In genomic region chr13:74134226-74134776, GRCh38 we compare ENCODE assay signal across 8 cellular contexts. TPM values are rescaled to one million over a fixed set of nuclear protein-coding genes. Genes with fewer than 3 reads are reported as not detected.
DNase-seq lines count a peak whose midpoint lies in the region; ATAC-seq and TF ChIP-seq lines count a peak whose summit lies in the region.

Gene KLF12 (minus strand): TSS chr13:74134404.

- in situ Hi-C loops in GM13976 (cut with MboI; ENCODE audit: low sequenced_read_pairs, unreplicated experiment), result no loop called here

- H3K27ac ChIP-seq in vagina, result peak within 1 kb of the TSS; percentile 90

- TF ChIP-seq POLR2A in vagina (IDR thresholded peaks at IDR 0.05), result no peak

- H3K9me3 ChIP-seq in adipocyte (ENCODE audit: control insufficient read depth, low read length) (no peaks in the 10 kb centered on the region), vagina (no peaks in the 10 kb centered on the region)

- H3K4me1 ChIP-seq in adipocyte (ENCODE audit: control insufficient read depth, insufficient read depth, low read length), result peaks cover 34% of the 10 kb centered on the region
- peaks cover 23% of the 10 kb centered on the region for H3K4me1 ChIP-seq in vagina

- H3K9ac ChIP-seq in adipocyte (ENCODE audit: low read length), result peak within 1 kb of the TSS; percentile 90

- H3K27me3 ChIP-seq in adipocyte (replicated peaks; ENCODE audit: control insufficient read depth, insufficient read depth, low read length) (no peaks in the 10 kb centered on the region), vagina (no peaks in the 10 kb centered on the region)

- TF ChIP-seq CTCF in GM13976 (IDR thresholded peaks at IDR 0.05; ENCODE audit: borderline replicate concordance, control extremely low read depth, extremely low read depth, insufficient read depth, missing control alignments), result no peak
- TF ChIP-seq CTCF in vagina (IDR thresholded peaks at IDR 0.05), result no peak

- DNase-seq in GM13976 (ENCODE audit: low spot score) (peak; percentile 93), NCI-H1417 (lab: John Stamatoyannopoulos, UW) (peak; percentile 97 to 98 (median 97)), T-helper 1 cell (peak; percentile 86 to 95 (median 92)), adipocyte (ENCODE audit: low read depth) (peak; percentile 97), left ventricle myocardium superior (peak; percentile 90), pulmonary artery endothelial cell (ENCODE audit: low read depth, low spot score) (peak; percentile 64), vagina (ENCODE audit: extremely low spot score in 2 of 2) (no peak)

- ATAC-seq in HG02678 (IDR thresholded peaks at IDR 0.05; ENCODE audit: unreplicated experiment), result peak; percentile 61
- peak; percentile 85 for ATAC-seq in left ventricle myocardium superior

- peak within 1 kb of the TSS; percentile 96 for H3K4me3 ChIP-seq in adipocyte (ENCODE audit: low read length)
- H3K4me3 ChIP-seq in vagina, result peak within 1 kb of the TSS; percentile 87 to 96

- intact Hi-C loops in left ventricle myocardium superior (cut with micrococcal nuclease), result loop anchor here (5.0 to 10.0 kb wide), 2 partner anchors 72 to 380 kb away; no protein-coding TSS in a partner anchor
- intact Hi-C loops in vagina (cut with DNase I), result loop anchor here (10.0 kb wide), 1 partner anchor 70 kb away; no protein-coding TSS in a partner anchor

- no peaks in the 10 kb centered on the region for H3K36me3 ChIP-seq in adipocyte (ENCODE audit: control insufficient read depth, insufficient read depth, low read length, severe bottlenecking)
- H3K36me3 ChIP-seq in vagina, result no peaks in the 10 kb centered on the region

RNA-seq across cellular contexts. Expression of gene KLF12, which starts in this region (rescaled TPM):
- 17.4 TPM for total RNA-seq in left ventricle myocardium superior
- 8.2 and 9.1 TPM in 2 replicates for total RNA-seq in pulmonary artery endothelial cell
- 5.4 TPM for total RNA-seq in vagina

Comparison
In these comparisons a context has a peak if more than half of its experiments do, and no peak if none do; other contexts are left out.
1. DNase-seq: peak in GM13976 (single experiment), NCI-H1417 (3 of 3), T-helper 1 cell (5 of 5), adipocyte (single experiment), left ventricle myocardium superior (single experiment) and pulmonary artery endothelial cell (single experiment); none in vagina (0 of 2).